Comparison of ENCODE assay signal across 1 cellular context in genomic region chr1:35426097-35426586, GRCh38.
TF ChIP-seq lines count a peak whose summit lies in the region.

No MANE protein-coding gene starts in this region.

TF ChIP-seq in K562, 482 proteins besides CTCF, POLR2A, EP300 and RAD21:
- TF ChIP-seq ARID1B (IDR thresholded peaks at IDR 0.05) (peak; percentile 48), SOX6 (IDR thresholded peaks at IDR 0.05) (peak; percentile 96), CHAMP1 (IDR thresholded peaks at IDR 0.05) (0 out of 2 replicates have a peak, but pooled peaks have one; percentile 25), ZNF311 (CRISPR knock-in tag; IDR thresholded peaks at IDR 0.05) (no peak), CBFA2T3 (IDR thresholded peaks at IDR 0.05) (peak; percentile 44; the same call in 1 of the 2 replicates), SPI1 (IDR thresholded peaks at IDR 0.05; ENCODE audit: borderline replicate concordance, low read depth, low read length) (peak; percentile 50; the same call in 1 of the 2 replicates), L3MBTL2 (IDR thresholded peaks at IDR 0.05) (no peak), TAL1 (IDR thresholded peaks at IDR 0.05) (0 out of 2 replicates have a peak, but pooled peaks have one; percentile 14)
